In the genomic region with DNA sequence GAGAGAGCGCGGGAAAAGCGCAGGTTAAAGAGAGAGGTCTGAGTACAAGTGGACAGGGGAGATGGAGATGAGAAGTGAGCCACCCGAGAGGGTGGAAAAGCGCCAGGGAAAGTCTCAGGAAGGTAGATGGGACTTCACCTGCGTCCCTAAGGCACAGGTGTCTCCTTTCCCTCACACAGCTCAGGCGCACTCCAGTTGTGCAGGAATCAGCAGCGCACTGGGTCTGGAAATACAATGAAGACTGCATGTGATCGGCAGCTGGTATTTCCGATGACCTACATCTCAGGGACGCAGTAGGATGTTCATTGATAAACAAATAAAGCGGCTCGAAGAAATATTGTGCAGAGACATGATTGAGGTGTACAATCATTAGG, we compare ENCODE assay signal across 9 cellular contexts. TPM values are rescaled to one million over a fixed set of nuclear protein-coding genes. Genes with fewer than 3 reads are reported as not detected.
A peak's percentile ranks its signal among the peaks of the same experiment; 100 is the strongest.
DNase-seq lines count a peak whose midpoint lies in the region; ATAC-seq and TF ChIP-seq lines count a peak whose summit lies in the region.
"Had no signal": no experiment of that assay in that cellular context is flagged by ENCODE, and none has a peak within 500 bp of the region (broad histone marks: within the 10 kb centered on the region; RNA-seq: fewer than 3 reads in every experiment).

No MANE protein-coding gene starts in this region.

- no peak for TF ChIP-seq POLR2A in GM18505 (IDR thresholded peaks at IDR 0.05; ENCODE audit: borderline replicate concordance, extremely low read depth, insufficient read depth, insufficient read length)

- TF ChIP-seq CTCF in RWPE2 (IDR thresholded peaks at IDR 0.05; ENCODE audit: poor library complexity, severe bottlenecking) (no peak), mesothelial cell of epicardium (IDR thresholded peaks at IDR 0.05; ENCODE audit: unreplicated experiment) (no peak)

- no peaks in the 10 kb centered on the region for H3K4me1 ChIP-seq in RWPE2 (ENCODE audit: insufficient read depth, poor library complexity, severe bottlenecking)

- peaks cover 20% of the 10 kb centered on the region for H3K4me1 Mint-ChIP-seq in mesothelial cell of epicardium

- peaks cover 41% of the 10 kb centered on the region for H3K27me3 ChIP-seq in RWPE2 (ENCODE audit: insufficient read depth, poor library complexity, severe bottlenecking)

- peak; percentile 13 for ATAC-seq in GM21528 (IDR thresholded peaks at IDR 0.05; ENCODE audit: low FRiP score, unreplicated experiment)
- peak; percentile 19 for ATAC-seq in RWPE2 (ENCODE audit: low read depth)
- ATAC-seq in HG02798 (IDR thresholded peaks at IDR 0.05; ENCODE audit: poor library complexity, unreplicated experiment), result no peak
- no peak for ATAC-seq in GM18505 (IDR thresholded peaks at IDR 0.05; ENCODE audit: unreplicated experiment)

- H3K27ac Mint-ChIP-seq in mesothelial cell of epicardium, result no peak overlapping the region

- H3K36me3 Mint-ChIP-seq in mesothelial cell of epicardium, result no peaks in the 10 kb centered on the region

- DNase-seq in COLO668 (lab: John Stamatoyannopoulos, UW; ENCODE audit: unreplicated experiment) (peak; percentile 44), RWPE2 (ENCODE audit: low spot score) (no peak), mesothelial cell of epicardium (ENCODE audit: low spot score in 2 of 2, unreplicated experiment in 2 of 2) (no peak), Ammon's horn (ENCODE audit: low spot score) (no peak), hippocampal formation (lab: John Stamatoyannopoulos, UW) (no peak)

- no peaks in the 10 kb centered on the region for H3K36me3 ChIP-seq in RWPE2 (ENCODE audit: low read depth)

- H3K4me3 Mint-ChIP-seq in mesothelial cell of epicardium, result peak overlapping the region; percentile 82

- H3K27me3 Mint-ChIP-seq in mesothelial cell of epicardium (ENCODE audit: low read depth), result peaks cover 40% of the 10 kb centered on the region

- no peak overlapping the region for H3K4me3 ChIP-seq in RWPE2 (ENCODE audit: severe bottlenecking)

- H3K9me3 ChIP-seq in RWPE2 (ENCODE audit: severe bottlenecking), result peaks cover 1% of the 10 kb centered on the region

- H3K9me3 Mint-ChIP-seq in mesothelial cell of epicardium, result no peaks in the 10 kb centered on the region

- H3K27ac ChIP-seq in RWPE2 (ENCODE audit: poor library complexity, severe bottlenecking), result no peak overlapping the region

RNA-seq across cellular contexts. Expression of a gene that starts 0.4 kb away (rescaled TPM):
- 1.1 to 1.9 TPM (median 1.6 TPM) in 3 replicates for total RNA-seq in mesothelial cell of epicardium
- total RNA-seq: M059J had no signal

Comparison
In these comparisons a context has a peak if more than half of its experiments do, and no peak if none do; other contexts are left out.
1. ATAC-seq: peak in GM21528 (single experiment) and RWPE2 (single experiment); none in HG02798 (single experiment) and GM18505 (single experiment).